ENCODE assay signal across 9 cellular contexts in genomic region chr21:45152265-45152746, GRCh38.
DNase-seq lines count a peak whose midpoint lies in the region; ATAC-seq and TF ChIP-seq lines count a peak whose summit lies in the region.
"Had no signal": no experiment of that assay in that cellular context is flagged by ENCODE, and none has a peak within 500 bp of the region (broad histone marks: within the 10 kb centered on the region; RNA-seq: fewer than 3 reads in every experiment).

No MANE protein-coding gene starts in this region.

- H3K4me3 ChIP-seq in GM12875 (ENCODE audit: low read depth, low read length) (no peak overlapping the region), SK-N-MC (peak overlapping the region; percentile 64)
- H3K4me3 ChIP-seq: HAP-1 had no signal

- no peak for DNase-seq in SK-N-MC (ENCODE audit: low read depth, low spot score)
- peak; percentile 70 for DNase-seq in activated naive CD4-positive, alpha-beta T cell treated with anti-CD3 and anti-CD28 coated beads, Interleukin-2, amount 50 U/mL, for 16 hours
- DNase-seq in left kidney (ENCODE audit: low read depth, low spot score): peak; percentile 86
- peak; percentile 23 to 61 (median 56) for DNase-seq in stimulated activated CD4-positive, alpha-beta T cell treated with anti-CD3 and anti-CD28 coated beads, TNF-alpha, amount 100 ng/mL, for 48 hours (ENCODE audit: low read depth in 3 of 3)

- H3K36me3 ChIP-seq in SK-N-MC (ENCODE audit: insufficient read depth, low read length): no peaks in the 10 kb centered on the region
- H3K36me3 ChIP-seq: HAP-1 had no signal

- H3K9me3 ChIP-seq in SK-N-MC (ENCODE audit: low read depth, low read length): no peaks in the 10 kb centered on the region
- H3K9me3 ChIP-seq: HAP-1 had no signal

- peak overlapping the region; percentile 78 for H3K27ac ChIP-seq in SK-N-MC

- peak; percentile 78 for TF ChIP-seq CTCF in GM12875 (IDR thresholded peaks at IDR 0.05; ENCODE audit: borderline replicate concordance, insufficient read depth, low read depth, low read length)

- peak overlapping the region; percentile 55 for H3K9ac ChIP-seq in SK-N-MC (ENCODE audit: insufficient read length)

- no peak for ATAC-seq in GM21515 (IDR thresholded peaks at IDR 0.05; ENCODE audit: unreplicated experiment)
- ATAC-seq in GM18511 (IDR thresholded peaks at IDR 0.05; ENCODE audit: unreplicated experiment): no peak
- ATAC-seq in GM18520 (IDR thresholded peaks at IDR 0.05; ENCODE audit: unreplicated experiment): no peak
